Comparison of ENCODE assay signal across 29 cellular contexts in the genomic region with DNA sequence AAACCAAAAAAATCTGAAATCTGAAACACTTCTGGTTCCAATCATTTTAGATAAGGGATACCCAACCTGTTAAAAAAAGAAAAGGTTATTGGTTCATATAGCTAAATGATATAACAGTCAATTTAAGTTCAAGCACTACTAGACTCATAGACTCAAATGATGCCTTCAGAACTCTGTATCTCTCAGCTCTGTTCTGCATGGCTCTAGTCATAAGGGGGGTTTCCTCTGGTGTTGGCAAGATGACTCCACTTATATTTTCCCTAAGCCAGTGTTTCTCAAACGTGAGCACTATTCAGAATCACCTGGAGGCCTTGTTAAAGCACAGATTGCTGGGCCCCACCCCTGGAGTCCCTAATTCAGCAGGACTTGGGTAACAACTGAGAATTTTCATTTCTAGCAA. TPM values are rescaled to one million over a fixed set of nuclear protein-coding genes. Genes with fewer than 3 reads are reported as not detected.
A peak's percentile ranks its signal among the peaks of the same experiment; 100 is the strongest.
DNase-seq lines count a peak whose midpoint lies in the region; ATAC-seq, FAIRE-seq and TF ChIP-seq lines count a peak whose summit lies in the region.
"Had no signal": no experiment of that assay in that cellular context is flagged by ENCODE, and none has a peak within 500 bp of the region (broad histone marks: within the 10 kb centered on the region; RNA-seq: fewer than 3 reads in every experiment).

No MANE protein-coding gene starts in this region.

- peak; percentile 28 to 63 for ATAC-seq in activated CD4-positive, CD25-positive, alpha-beta regulatory T cell treated with anti-CD3 and anti-CD28 coated beads, Interleukin-2, amount 50 U/mL, for 24 hours
- ATAC-seq in HG02623 (IDR thresholded peaks at IDR 0.05; ENCODE audit: unreplicated experiment) (peak; percentile 42), memory B cell (ENCODE audit: low read depth) (peak; percentile 56), GM18873 (IDR thresholded peaks at IDR 0.05; ENCODE audit: low FRiP score, unreplicated experiment) (no peak)
- ATAC-seq: left lobe of liver, pancreas had no signal

- no peaks in the 10 kb centered on the region for H3K27me3 Mint-ChIP-seq in memory B cell
- H3K27me3 Mint-ChIP-seq: activated CD4-positive, alpha-beta T cell treated with anti-CD3 and anti-CD28 coated beads, Interleukin-2, amount 10 ng/mL, durations not matched to agents 24 days and 14 days had no signal

- no peak overlapping the region for H3K4me3 Mint-ChIP-seq in memory B cell
- H3K4me3 Mint-ChIP-seq: activated CD4-positive, alpha-beta T cell treated with anti-CD3 and anti-CD28 coated beads, Interleukin-2, amount 10 ng/mL, durations not matched to agents 24 days and 14 days; H9; neural crest cell had no signal

- FAIRE-seq in frontal cortex (lab: Jason Lieb, UNC) = no peak
- FAIRE-seq: GM18507, islet of Langerhans, pancreas had no signal

- H3K4me1 Mint-ChIP-seq in memory B cell = peaks cover 13% of the 10 kb centered on the region
- H3K4me1 Mint-ChIP-seq: neural crest cell had no signal

- no peaks in the 10 kb centered on the region for H3K36me3 Mint-ChIP-seq in memory B cell

- no peaks in the 10 kb centered on the region for H3K9me3 Mint-ChIP-seq in memory B cell
- H3K9me3 Mint-ChIP-seq: activated CD4-positive, alpha-beta T cell treated with anti-CD3 and anti-CD28 coated beads, Interleukin-2, amount 10 ng/mL, durations not matched to agents 24 days and 14 days; H9; neural crest cell had no signal

- no peak overlapping the region for H3K27ac Mint-ChIP-seq in memory B cell
- H3K27ac Mint-ChIP-seq: activated CD4-positive, alpha-beta T cell treated with anti-CD3 and anti-CD28 coated beads, Interleukin-2, amount 10 ng/mL, durations not matched to agents 24 days and 14 days; H9 had no signal

- TF ChIP-seq CTCF in GM12865 (IDR thresholded peaks at IDR 0.05; ENCODE audit: insufficient read depth, low read depth, low read length, missing control alignments) = no peak

- no peak for DNase-seq in activated CD4-positive, CD25-positive, alpha-beta regulatory T cell treated with anti-CD3 and anti-CD28 coated beads, Interleukin-2, amount 50 U/mL, for 72 hours
- DNase-seq in GM12865 (ENCODE audit: low read depth) (peak; percentile 34), memory B cell (ENCODE audit: low spot score in 2 of 2) (no peak), frontal cortex (ENCODE audit: low spot score in 2 of 2) (no peak), DMS 273 (lab: John Stamatoyannopoulos, UW; ENCODE audit: unreplicated experiment) (no peak)
- DNase-seq: activated CD4-positive, alpha-beta T cell treated with anti-CD3 and anti-CD28 coated beads, Interleukin-2, amount 10 ng/mL, durations not matched to agents 24 days and 14 days; activated effector memory CD4-positive, alpha-beta T cell treated with Interleukin-2 at 50 U/mL for 16 hours; C1 segment of cervical spinal cord; Caco-2; caudate nucleus; cortex of kidney; DMS79 treated with DMSO at 0.1 percent for 48 hours; effector memory CD4-positive, alpha-beta T cell; GF-D8; glutamatergic neuron; H9; NCI-H1048; NCI-H510A; pancreas; SJCRH30; stimulated activated naive CD4-positive, alpha-beta T cell; SW 1271 had no signal

- H3K4me3 ChIP-seq in GM12865 (ENCODE audit: low read depth, low read length) = no peak overlapping the region
- H3K4me3 ChIP-seq: pancreas, SJCRH30 had no signal

RNA-seq across cellular contexts. Expression of gene RRAS2, which starts 11.5 kb away (rescaled TPM):
- total RNA-seq in frontal cortex = 58.3 TPM
